ENCODE assay signal across 12 cellular contexts in the genomic region with DNA sequence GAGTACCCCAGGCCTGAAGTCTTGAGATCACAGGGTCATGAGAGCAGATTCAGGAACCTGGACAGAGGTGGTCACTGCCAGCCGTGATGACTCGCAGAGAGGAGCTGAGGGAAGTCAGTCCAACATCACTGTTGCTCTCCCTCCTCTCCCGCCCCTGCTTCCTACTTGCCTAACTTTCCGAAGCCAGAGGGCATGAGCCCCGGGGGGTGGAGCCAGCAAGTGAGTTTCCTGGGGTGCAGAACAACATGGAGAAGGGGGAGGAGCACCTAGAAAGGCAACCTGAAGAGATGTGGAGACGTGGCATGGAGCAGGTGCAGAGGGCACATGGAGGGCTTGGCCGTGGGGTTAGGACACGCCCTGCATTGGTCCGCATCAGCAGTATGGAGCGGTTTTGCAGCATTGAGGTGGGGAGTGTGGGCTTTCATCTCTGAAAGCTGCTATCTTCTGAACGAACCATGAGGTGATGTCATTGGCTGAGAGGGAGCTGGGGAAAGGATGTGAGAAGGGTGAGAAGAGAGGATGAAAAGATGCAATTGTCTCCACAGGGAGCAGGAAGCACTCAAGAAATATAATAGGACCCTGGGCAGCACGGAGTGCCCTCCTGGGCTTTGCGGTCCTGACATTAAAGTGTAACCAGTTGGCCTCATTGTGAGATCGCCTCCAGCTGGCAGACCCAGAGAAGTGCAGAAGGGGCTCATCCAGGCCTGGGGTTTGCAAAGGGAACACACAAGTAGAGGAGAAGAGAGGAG. TPM values are rescaled to one million over a fixed set of nuclear protein-coding genes. Genes with fewer than 3 reads are reported as not detected.
DNase-seq lines count a peak whose midpoint lies in the region; ATAC-seq and TF ChIP-seq lines count a peak whose summit lies in the region.
"Had no signal": no experiment of that assay in that cellular context is flagged by ENCODE, and none has a peak within 500 bp of the region (broad histone marks: within the 10 kb centered on the region; RNA-seq: fewer than 3 reads in every experiment).

No MANE protein-coding gene starts in this region.

- H4K20me1 ChIP-seq in PC-3 (ENCODE audit: low read length) (no peaks in the 10 kb centered on the region), Karpas-422 (ENCODE audit: insufficient read depth, low read depth, low read length) (no peaks in the 10 kb centered on the region)

- DNase-seq in COLO829 (ENCODE audit: low spot score) (peak; percentile 8), GM13977 (ENCODE audit: low spot score) (no peak), PC-3 (no peak), iPS DF 4.7 (ENCODE audit: extremely low read depth, low spot score) (peak; percentile 49), Karpas-422 (no peak), NCI-H187 treated with DMSO at 0.1 percent for 48 hours (lab: John Stamatoyannopoulos, UW) (no peak), NCI-H1105 (lab: John Stamatoyannopoulos, UW) (no peak)
- DNase-seq: hippocampal formation, NCI-H1105 treated with DMSO at 0.1 percent for 48 hours had no signal

- no peak for ATAC-seq in PC-3
- ATAC-seq in GM21825 (IDR thresholded peaks at IDR 0.05; ENCODE audit: unreplicated experiment): no peak
- ATAC-seq: Right ventricle myocardium inferior had no signal

- H2AFZ ChIP-seq in PC-3 (ENCODE audit: low read length) (no peak overlapping the region), Karpas-422 (ENCODE audit: low read length) (no peak overlapping the region)

- peak; percentile 38 for TF ChIP-seq CTCF in GM13977 (IDR thresholded peaks at IDR 0.05; ENCODE audit: extremely low read depth, insufficient read depth, missing control alignments)
- peak; percentile 56 for TF ChIP-seq CTCF in PC-3 (conservative IDR thresholded peaks at IDR 0.05; ENCODE audit: low read depth, low read length)

- no peaks in the 10 kb centered on the region for H3K36me3 ChIP-seq in PC-3 (ENCODE audit: low read depth, low read length)
- no peaks in the 10 kb centered on the region for H3K36me3 ChIP-seq in Karpas-422 (ENCODE audit: insufficient read depth, low read length)

- no TSS peak for BruUV-seq in PC-3 (replicated peaks; lab: Mats Ljungman, UMichigan)

- CTCF ChIA-PET in PC-3 (lab: Charles Lee): no interaction called here

- no peaks in the 10 kb centered on the region for H3F3A ChIP-seq in PC-3 (ENCODE audit: low read length, unreplicated experiment)

- H3K79me2 ChIP-seq in PC-3 (ENCODE audit: low read length) (no peaks in the 10 kb centered on the region), Karpas-422 (ENCODE audit: low read length) (no peaks in the 10 kb centered on the region)

- H3K4me3 ChIP-seq in PC-3 (ENCODE audit: low read length) (no peak overlapping the region), Karpas-422 (ENCODE audit: low read length) (no peak overlapping the region)

- no peaks in the 10 kb centered on the region for H3K9me3 ChIP-seq in PC-3 (ENCODE audit: low read length)
- no peaks in the 10 kb centered on the region for H3K9me3 ChIP-seq in Karpas-422 (ENCODE audit: low read length)

- H3K27me3 ChIP-seq in PC-3 (ENCODE audit: low read length) (no peaks in the 10 kb centered on the region), Karpas-422 (ENCODE audit: low read length) (no peaks in the 10 kb centered on the region)

- H3K9ac ChIP-seq in PC-3 (ENCODE audit: low read length) (no peak overlapping the region), Karpas-422 (ENCODE audit: low read length) (no peak overlapping the region)

- intact Hi-C loops in PC-3 (cut with micrococcal nuclease): no loop called here

- in situ Hi-C loops in GM13977 (cut with MboI; ENCODE audit: low pct_unique_long_range_greater_than_20kb, low sequenced_read_pairs, unreplicated experiment): no loop called here

- no peaks in the 10 kb centered on the region for H3K4me1 ChIP-seq in PC-3 (ENCODE audit: insufficient read depth, low read length)
- no peaks in the 10 kb centered on the region for H3K4me1 ChIP-seq in Karpas-422 (ENCODE audit: low read length)

- H3K27ac ChIP-seq in PC-3 (ENCODE audit: low read length) (no peak overlapping the region), Karpas-422 (ENCODE audit: low read length) (no peak overlapping the region)

- H3K9me2 ChIP-seq in PC-3 (replicated peaks; ENCODE audit: low read length) (no peaks in the 10 kb centered on the region), Karpas-422 (replicated peaks; ENCODE audit: insufficient read depth, low read length) (no peaks in the 10 kb centered on the region)

- POLR2A ChIA-PET in PC-3 (lab: Charles Lee; ENCODE audit: unreplicated experiment): no interaction called here

- H3K4me2 ChIP-seq in PC-3 (ENCODE audit: low read length) (no peak overlapping the region), Karpas-422 (ENCODE audit: low read depth, low read length, poor library complexity, severe bottlenecking) (no peak overlapping the region)

RNA-seq across cellular contexts. Expression of gene GDAP1L1, which starts 25.0 kb away (rescaled TPM):
- total RNA-seq in PC-3 (2014; rRNA removed): not detected in 2 replicates
- total RNA-seq in Karpas-422 (2014; rRNA removed; shearing (Covaris generic); ENCODE audit: low replicate concordance): 0.89 and 0.97 TPM in 2 replicates
- total RNA-seq: activated naive CD4-positive, alpha-beta T cell treated with anti-CD3 and anti-CD28 coated beads, Interleukin-2, amount 50 U/mL, for 72 hours had no signal

RNA-seq across cellular contexts. Expression of gene FITM2, which starts 38.9 kb away (rescaled TPM):
- 8.8 and 9.9 TPM in 2 replicates for total RNA-seq in PC-3 (2014; rRNA removed)
- total RNA-seq in Karpas-422 (2014; rRNA removed; shearing (Covaris generic); ENCODE audit: low replicate concordance): 0.82 and 3.0 TPM in 2 replicates

Comparison
In these comparisons a context has a peak if more than half of its experiments do, and no peak if none do; other contexts are left out.
1. DNase-seq: peak in COLO829 (single experiment) and iPS DF 4.7 (single experiment); none in GM13977 (single experiment), PC-3 (single experiment), Karpas-422 (single experiment), NCI-H187 treated with DMSO at 0.1 percent for 48 hours (single experiment) and NCI-H1105 (single experiment).